ENCODE assay signal across 8 cellular contexts in genomic region chr9:137550958-137551655, GRCh38. TPM values are rescaled to one million over a fixed set of nuclear protein-coding genes. Genes with fewer than 3 reads are reported as not detected.
DNase-seq lines count a peak whose midpoint lies in the region; ATAC-seq, FAIRE-seq and TF ChIP-seq lines count a peak whose summit lies in the region.

No MANE protein-coding gene starts in this region.

- H3K27me3 ChIP-seq in astrocyte (ENCODE audit: insufficient read depth, low read length), result no peaks in the 10 kb centered on the region

- peak overlapping the region; percentile 47 for H3K27ac ChIP-seq in astrocyte (ENCODE audit: low read depth, low read length)

- H3K79me2 ChIP-seq in astrocyte (ENCODE audit: insufficient read depth, low read length), result peaks cover 14% of the 10 kb centered on the region

- H3K36me3 Mint-ChIP-seq in astrocyte (ENCODE audit: low read depth, unreplicated experiment) (peaks cover 17% of the 10 kb centered on the region), immature natural killer cell (peaks cover 0 to 12% (median 5%) of the 10 kb centered on the region in 3 donors)
- peaks cover 17% of the 10 kb centered on the region for H3K36me3 Mint-ChIP-seq in stimulated activated effector memory CD8-positive, alpha-beta T cell treated with anti-CD3 and anti-CD28 coated beads, Interleukin-12 subunit alpha, Interleukin-12 subunit beta, amount 100 ng/mL, for 72 hours

- H3K9ac ChIP-seq in astrocyte (ENCODE audit: low read length), result peak overlapping the region; percentile 78

- H3K9me3 ChIP-seq in astrocyte (ENCODE audit: insufficient read depth, low read depth, low read length), result no peaks in the 10 kb centered on the region

- DNase-seq in DMS153 treated with DMSO at 0.1 percent for 48 hours (lab: John Stamatoyannopoulos, UW; ENCODE audit: unreplicated experiment), result peak; percentile 66
- peak; percentile 97 for DNase-seq in NCI-H82 (lab: John Stamatoyannopoulos, UW)
- DNase-seq in astrocyte (ENCODE audit: low read depth), result no peak
- no peak for DNase-seq in immature natural killer cell
- peak; percentile 41 to 88 for DNase-seq in stimulated activated effector memory CD8-positive, alpha-beta T cell treated with anti-CD3 and anti-CD28 coated beads, Interleukin-12 subunit alpha, Interleukin-12 subunit beta, amount 100 ng/mL, for 72 hours (ENCODE audit: low spot score in 2 of 2)
- no peak for DNase-seq in activated gamma-delta T cell (lab: John Stamatoyannopoulos, UW)

- no peak for FAIRE-seq in astrocyte (lab: Jason Lieb, UNC)

- peaks cover 8% of the 10 kb centered on the region for H3K4me1 Mint-ChIP-seq in astrocyte (ENCODE audit: low read depth, unreplicated experiment)
- H3K4me1 Mint-ChIP-seq in immature natural killer cell, result peaks cover 14 to 15% of the 10 kb centered on the region in 2 donors
- H3K4me1 Mint-ChIP-seq in stimulated activated effector memory CD8-positive, alpha-beta T cell treated with anti-CD3 and anti-CD28 coated beads, Interleukin-12 subunit alpha, Interleukin-12 subunit beta, amount 100 ng/mL, for 72 hours, result peaks cover 30% of the 10 kb centered on the region

- peak overlapping the region; percentile 64 for H3K4me3 ChIP-seq in astrocyte (ENCODE audit: insufficient read depth, low read depth, low read length)

- TF ChIP-seq CTCF in astrocyte (IDR thresholded peaks at IDR 0.05; ENCODE audit: insufficient read depth, low read depth, low read length), result peak; percentile 2

- H3K27me3 Mint-ChIP-seq in astrocyte (ENCODE audit: low read depth, unreplicated experiment), result no peaks in the 10 kb centered on the region
- H3K27me3 Mint-ChIP-seq in immature natural killer cell (ENCODE audit: low read depth in 3 of 3), result peaks cover 2 to 5% (median 4%) of the 10 kb centered on the region in 3 donors

- H3K4me3 Mint-ChIP-seq in astrocyte (ENCODE audit: unreplicated experiment) (no peak overlapping the region), immature natural killer cell (peak overlapping the region; percentile 3 to 86 (median 42))
- H3K4me3 Mint-ChIP-seq in stimulated activated effector memory CD8-positive, alpha-beta T cell treated with anti-CD3 and anti-CD28 coated beads, Interleukin-12 subunit alpha, Interleukin-12 subunit beta, amount 100 ng/mL, for 72 hours, result peak overlapping the region; percentile 79

- no peak overlapping the region for H3K27ac Mint-ChIP-seq in astrocyte (ENCODE audit: unreplicated experiment)
- peak overlapping the region in 1 of 6 donors; percentile 58 for H3K27ac Mint-ChIP-seq in immature natural killer cell
- no peak overlapping the region for H3K27ac Mint-ChIP-seq in stimulated activated effector memory CD8-positive, alpha-beta T cell treated with anti-CD3 and anti-CD28 coated beads, Interleukin-12 subunit alpha, Interleukin-12 subunit beta, amount 100 ng/mL, for 72 hours

- peaks cover 24% of the 10 kb centered on the region for H4K20me1 ChIP-seq in astrocyte (ENCODE audit: insufficient read depth, low read length)

- H2AFZ ChIP-seq in astrocyte (ENCODE audit: low read depth, low read length), result peak overlapping the region; percentile 81

- H3K9me3 Mint-ChIP-seq in astrocyte (ENCODE audit: unreplicated experiment) (no peaks in the 10 kb centered on the region), immature natural killer cell (no peaks in the 10 kb centered on the region)
- no peaks in the 10 kb centered on the region for H3K9me3 Mint-ChIP-seq in stimulated activated effector memory CD8-positive, alpha-beta T cell treated with anti-CD3 and anti-CD28 coated beads, Interleukin-12 subunit alpha, Interleukin-12 subunit beta, amount 100 ng/mL, for 72 hours

- H3K4me2 ChIP-seq in astrocyte (ENCODE audit: low read length), result peak overlapping the region; percentile 92

- H3K4me1 ChIP-seq in astrocyte (ENCODE audit: insufficient read depth, low read length), result peaks cover 12% of the 10 kb centered on the region

- peaks cover 7% of the 10 kb centered on the region for H3K36me3 ChIP-seq in astrocyte (ENCODE audit: insufficient read depth, low read length)

- ATAC-seq in GM19455 (IDR thresholded peaks at IDR 0.05; ENCODE audit: unreplicated experiment) (peak; percentile 65), HG03520 (IDR thresholded peaks at IDR 0.05; ENCODE audit: unreplicated experiment) (peak; percentile 54)
- peak; percentile 73 for ATAC-seq in stimulated activated effector memory CD8-positive, alpha-beta T cell treated with anti-CD3 and anti-CD28 coated beads, Interleukin-12 subunit alpha, Interleukin-12 subunit beta, amount 100 ng/mL, for 72 hours

RNA-seq across cellular contexts. Expression of gene MRPL41, which starts 0.6 kb away (rescaled TPM):
- total RNA-seq in astrocyte, result 58.6 and 62.9 TPM in 2 replicates
- 10 to 100 TPM; 27.2 to 87.7 (median 48.8) TPM for polyA plus RNA-seq in immature natural killer cell

RNA-seq across cellular contexts. Expression of gene PNPLA7, which starts 0.9 kb away (rescaled TPM):
- 2.6 and 2.9 TPM in 2 replicates for total RNA-seq in astrocyte
- polyA plus RNA-seq in immature natural killer cell, result under 1 TPM; 0.24 to 0.53 (median 0.32) TPM

RNA-seq across cellular contexts. Expression of gene DPH7, which starts 27.6 kb away (rescaled TPM):
- total RNA-seq in astrocyte, result 34.4 and 35.4 TPM in 2 replicates
- 10 to 100 TPM; 21.4 to 32.4 (median 30.1) TPM for polyA plus RNA-seq in immature natural killer cell

RNA-seq across cellular contexts. Expression of gene ZMYND19, which starts 39.2 kb away (rescaled TPM):
- total RNA-seq in astrocyte, result 31.1 and 34.0 TPM in 2 replicates
- 1 to 10 TPM; 1.5 to 7.0 (median 3.3) TPM for polyA plus RNA-seq in immature natural killer cell

RNA-seq across cellular contexts. Expression of gene ARRDC1, which starts 54.4 kb away (rescaled TPM):
- 13.9 and 14.2 TPM in 2 replicates for total RNA-seq in astrocyte
- polyA plus RNA-seq in immature natural killer cell, result 10 to 100 TPM; 39.1 to 60.7 (median 57.3) TPM

Comparison
In these comparisons a context has a peak if more than half of its experiments do, and no peak if none do; other contexts are left out.
1. DNase-seq: peak in DMS153 treated with DMSO at 0.1 percent for 48 hours (single experiment), NCI-H82 (single experiment) and stimulated activated effector memory CD8-positive, alpha-beta T cell treated with anti-CD3 and anti-CD28 coated beads, Interleukin-12 subunit alpha, Interleukin-12 subunit beta, amount 100 ng/mL, for 72 hours (2 of 2); none in astrocyte (single experiment), immature natural killer cell (0 of 3) and activated gamma-delta T cell (single experiment).
2. Peak in every context shown above with its lines, with median percentiles within 50 percentile points of each other: ATAC-seq.